Comparison of ENCODE assay signal across 31 cellular contexts in the genomic region with DNA sequence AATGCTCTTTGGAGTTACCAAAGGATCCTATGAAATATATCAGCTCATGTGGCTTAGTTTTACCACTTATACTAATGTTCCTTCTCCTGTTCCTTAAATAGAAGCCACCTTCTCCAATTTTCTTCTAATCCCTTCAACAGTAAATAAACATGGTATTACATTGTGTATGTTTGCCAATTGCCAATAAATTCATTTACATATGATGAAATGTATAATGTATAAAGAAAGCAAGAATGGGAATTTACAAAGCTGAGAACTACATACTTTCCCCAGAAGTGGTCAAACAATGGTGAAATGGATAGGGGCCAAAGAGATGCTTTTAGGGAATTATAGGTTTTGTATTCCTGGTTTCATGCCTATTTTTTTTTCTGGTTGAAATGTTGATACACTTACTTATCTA.
"Had no signal": no experiment of that assay in that cellular context is flagged by ENCODE, and none has a peak within 500 bp of the region (broad histone marks: within the 10 kb centered on the region; RNA-seq: fewer than 3 reads in every experiment).

No MANE protein-coding gene starts in this region.

- H3K27ac ChIP-seq: body of pancreas, colonic mucosa, epithelial cell of prostate, esophagus squamous epithelium, gastroesophageal sphincter, heart right ventricle, WERI-Rb-1 had no signal

- DNase-seq: activated B cell treated with CpG ODN at 0.5 μM for 24 hours; activated CD4-positive, alpha-beta T cell treated with anti-CD3 and anti-CD28 coated beads for 48 hours; activated CD4-positive, alpha-beta T cell treated with anti-CD3 and anti-CD28 coated beads, Interleukin-2, amount 50 U/mL, for 1 hour; activated CD4-positive, alpha-beta T cell treated with anti-CD3 and anti-CD28 coated beads, Interleukin-2, amount 50 U/mL, for 48 hours; activated CD8-positive, alpha-beta memory T cell treated with anti-CD3 and anti-CD28 coated beads for 24 hours; activated CD8-positive, alpha-beta T cell treated with anti-CD3 and anti-CD28 coated beads for 36 hours; activated effector memory CD4-positive, alpha-beta T cell treated with Interleukin-2 at 50 U/mL for 16 hours; activated gamma-delta T cell treated with Interleukin-2 at 50 U/mL for 16 hours; activated naive CD4-positive, alpha-beta T cell treated with anti-CD3 and anti-CD28 coated beads, Interleukin-2, amount 50 U/mL, for 16 hours; activated naive CD4-positive, alpha-beta T cell treated with Interleukin-2 at 50 U/mL for 16 hours; activated T-cell treated with anti-CD3 and anti-CD28 coated beads, Interleukin-2, amount 50 U/mL, for 4 hours; amniotic stem cell; anterior cingulate cortex; body of pancreas; caudate nucleus; colonic mucosa; effector CD8-positive, alpha-beta T cell; esophagus squamous epithelium; foreskin melanocyte; heart right ventricle; T-helper 17 cell; T1000; WERI-Rb-1 had no signal

- H3K36me3 ChIP-seq: colonic mucosa, esophagus squamous epithelium, gastroesophageal sphincter, heart right ventricle, WERI-Rb-1 had no signal

- H3K9me3 Mint-ChIP-seq: activated B cell treated with CpG ODN at 0.5 μM for 24 hours; activated CD8-positive, alpha-beta T cell treated with anti-CD3 and anti-CD28 coated beads for 36 hours; activated T-cell treated with anti-CD3 and anti-CD28 coated beads, Interleukin-2, amount 50 U/mL, for 4 hours; activated T-helper 17 cell treated with anti-CD3 and anti-CD28 coated beads, Interleukin-2, amount 50 U/mL, for 72 hours; T-helper 2 cell treated with Interferon-gamma antibody and Interleukin-4, amounts not matched to agents 5 μg/mL and 100 μg/mL, for 36 hours had no signal

- H3K27me3 ChIP-seq: body of pancreas, colonic mucosa, esophagus squamous epithelium, gastroesophageal sphincter, heart right ventricle had no signal

- H3K4me3 ChIP-seq: body of pancreas, colonic mucosa, esophagus squamous epithelium, gastroesophageal sphincter, heart right ventricle had no signal

- H3K36me3 Mint-ChIP-seq: activated naive CD8-positive, alpha-beta T cell had no signal

- H3K27me3 Mint-ChIP-seq: activated B cell treated with CpG ODN at 0.5 μM for 24 hours; activated CD8-positive, alpha-beta T cell treated with anti-CD3 and anti-CD28 coated beads for 36 hours; activated naive CD8-positive, alpha-beta T cell; activated T-helper 17 cell treated with anti-CD3 and anti-CD28 coated beads, Interleukin-2, amount 50 U/mL, for 72 hours; T-helper 17 cell had no signal

- ATAC-seq: activated CD4-positive, CD25-positive, alpha-beta regulatory T cell treated with anti-CD3 and anti-CD28 coated beads, Interleukin-2, amount 50 U/mL, for 24 hours; activated CD8-positive, alpha-beta T cell treated with anti-CD3 and anti-CD28 coated beads for 36 hours; activated T-cell treated with anti-CD3 and anti-CD28 coated beads, Interleukin-2, amount 50 U/mL, for 4 hours; activated T-helper 17 cell treated with anti-CD3 and anti-CD28 coated beads, Interleukin-2, amount 50 U/mL, for 72 hours; body of pancreas; gastroesophageal sphincter; heart right ventricle; T-helper 17 cell had no signal

- H3K4me1 Mint-ChIP-seq: activated B cell treated with CpG ODN at 0.5 μM for 24 hours; activated T-helper 17 cell treated with anti-CD3 and anti-CD28 coated beads, Interleukin-2, amount 50 U/mL, for 72 hours; T-helper 17 cell had no signal

- H3K4me3 Mint-ChIP-seq: activated B cell treated with CpG ODN at 0.5 μM for 24 hours; activated CD8-positive, alpha-beta T cell treated with anti-CD3 and anti-CD28 coated beads for 36 hours; activated naive CD8-positive, alpha-beta T cell; activated T-cell treated with anti-CD3 and anti-CD28 coated beads, Interleukin-2, amount 50 U/mL, for 4 hours; activated T-helper 17 cell treated with anti-CD3 and anti-CD28 coated beads, Interleukin-2, amount 50 U/mL, for 72 hours; T-helper 17 cell; T-helper 2 cell treated with Interferon-gamma antibody and Interleukin-4, amounts not matched to agents 5 μg/mL and 100 μg/mL, for 36 hours had no signal

- FAIRE-seq: endometrium, endothelial cell of umbilical vein had no signal

- H3K27ac Mint-ChIP-seq: activated B cell treated with CpG ODN at 0.5 μM for 24 hours; activated CD8-positive, alpha-beta T cell treated with anti-CD3 and anti-CD28 coated beads for 36 hours; activated naive CD8-positive, alpha-beta T cell; activated T-helper 17 cell treated with anti-CD3 and anti-CD28 coated beads, Interleukin-2, amount 50 U/mL, for 72 hours; T-helper 17 cell; T-helper 2 cell treated with Interferon-gamma antibody and Interleukin-4, amounts not matched to agents 5 μg/mL and 100 μg/mL, for 36 hours had no signal

- H3K9me3 ChIP-seq: body of pancreas, colonic mucosa, esophagus squamous epithelium, gastroesophageal sphincter, heart right ventricle had no signal

- H3K4me1 ChIP-seq: body of pancreas, colonic mucosa, esophagus squamous epithelium, gastroesophageal sphincter, heart right ventricle had no signal
